9 cellular contexts compared by ENCODE assay signal in genomic region chr12:57487055-57487596, GRCh38. TPM values are rescaled to one million over a fixed set of nuclear protein-coding genes. Genes with fewer than 3 reads are reported as not detected.
DNase-seq lines count a peak whose midpoint lies in the region; ATAC-seq and TF ChIP-seq lines count a peak whose summit lies in the region.
"Had no signal": no experiment of that assay in that cellular context is flagged by ENCODE, and none has a peak within 500 bp of the region (broad histone marks: within the 10 kb centered on the region; RNA-seq: fewer than 3 reads in every experiment).

No MANE protein-coding gene starts in this region.

- H3K36me3 ChIP-seq in A673 (ENCODE audit: insufficient read depth, low read length, poor library complexity, severe bottlenecking): peaks cover 34% of the 10 kb centered on the region

- no TSS peak for BruUV-seq in A673 (replicated peaks; lab: Mats Ljungman, UMichigan)

- peak overlapping the region in 3 of 5 experiments; percentile 86 to 98 (median 89) for H3K27ac Mint-ChIP-seq in brain
- peak overlapping the region; percentile 88 to 92 for H3K27ac Mint-ChIP-seq in natural killer cell

- H3K4me3 ChIP-seq in A673 (ENCODE audit: low read depth, low read length, poor library complexity, severe bottlenecking) (peak overlapping the region; percentile 84), HL-60 (replicated peaks; ENCODE audit: insufficient read depth, low read length) (0 out of 2 replicates have a peak overlapping the region, but pooled peaks have one; percentile 4), lower leg skin (ENCODE audit: low read depth, poor library complexity, severe bottlenecking) (no peak overlapping the region)

- CTCF ChIA-PET in A673 (lab: Charles Lee): no interaction called here

- peaks cover 0 to 3% (median 0%) of the 10 kb centered on the region in 5 experiments for H3K9me3 Mint-ChIP-seq in brain
- no peaks in the 10 kb centered on the region for H3K9me3 Mint-ChIP-seq in natural killer cell

- H3K4me3 Mint-ChIP-seq in brain: peak overlapping the region in 4 of 5 experiments; percentile 90 to 98 (median 96)
- H3K4me3 Mint-ChIP-seq in natural killer cell: peak overlapping the region; percentile 92

- H3K4me1 Mint-ChIP-seq in brain (peaks cover 28% of the 10 kb centered on the region), natural killer cell (peaks cover 23 to 34% of the 10 kb centered on the region in 2 donors)

- TF ChIP-seq CTCF in A673 (conservative IDR thresholded peaks at IDR 0.05; ENCODE audit: low read depth, low read length) (no peak), HL-60 (IDR thresholded peaks at IDR 0.05; ENCODE audit: insufficient read depth, low read length) (no peak), brain (conservative IDR thresholded peaks at IDR 0.05) (no peak), natural killer cell (IDR thresholded peaks at IDR 0.05) (no peak), lower leg skin (IDR thresholded peaks at IDR 0.05) (no peak)

- POLR2A ChIA-PET in A673 (lab: Charles Lee; ENCODE audit: low non-redundant PET): interaction anchor here (0.8 kb wide), 1 partner anchor 12 kb away, joined by 8 read pairs; no protein-coding TSS in a partner anchor

- ATAC-seq in natural killer cell: no peak

- 88% methylated on average over 27 of the region's 27 CpGs for WGBS in lower leg skin, 2 donors

- H3K27ac ChIP-seq in A673 (ENCODE audit: low read depth, low read length, poor library complexity, severe bottlenecking): peak overlapping the region; percentile 37
- H3K27ac ChIP-seq in HL-60 (replicated peaks): peak overlapping the region; percentile 21; the same call in 1 of the 2 replicates

- peaks cover 9% of the 10 kb centered on the region for H3K4me1 ChIP-seq in A673 (ENCODE audit: insufficient read depth, low read length, poor library complexity, severe bottlenecking)

- no peak for TF ChIP-seq POLR2A in lower leg skin (IDR thresholded peaks at IDR 0.05)

- H3K27me3 ChIP-seq in A673 (replicated peaks; ENCODE audit: insufficient read depth, low read depth, low read length, poor library complexity) (no peaks in the 10 kb centered on the region), HL-60 (ENCODE audit: insufficient read depth, poor library complexity, severe bottlenecking) (no peaks in the 10 kb centered on the region)
- H3K27me3 ChIP-seq: cardiac muscle cell had no signal

- peaks cover 45% of the 10 kb centered on the region for H3K36me3 Mint-ChIP-seq in brain
- H3K36me3 Mint-ChIP-seq in natural killer cell: peaks cover 11% of the 10 kb centered on the region

- DNase-seq in A673 (ENCODE audit: low spot score) (no peak), HL-60 (ENCODE audit: low read depth in 1 of 2, low spot score in 1 of 2) (no peak), natural killer cell (no peak), NCI-H1105 (lab: John Stamatoyannopoulos, UW) (no peak), inferior parietal cortex (ENCODE audit: extremely low spot score) (no peak), lower leg skin (ENCODE audit: low spot score in 2 of 2) (no peak), GF-D8 (lab: John Stamatoyannopoulos, UW) (no peak)

- intact Hi-C loops in A673 (cut with micrococcal nuclease; ENCODE audit: unreplicated experiment) (no loop called here), natural killer cell (cut with micrococcal nuclease) (loop anchor here (1.0 to 2.0 kb wide), 2 partner anchors 8 to 36 kb away; partner anchors contain the start of genes ARHGAP9 and MBD6), lower leg skin (cut with DNase I; ENCODE audit: low total_unique reads) (no loop called here)

- no peaks in the 10 kb centered on the region for H3K9me3 ChIP-seq in A673 (ENCODE audit: low read depth, low read length, poor library complexity, severe bottlenecking)

- H3K27me3 Mint-ChIP-seq in brain (peaks cover 19% of the 10 kb centered on the region), natural killer cell (ENCODE audit: low read depth in 2 of 2) (no peaks in the 10 kb centered on the region)

RNA-seq across cellular contexts. Expression of gene MARS1, which starts 0.7 kb away (rescaled TPM):
- total RNA-seq in A673 (2021) (467 and 504 TPM in 2 replicates), natural killer cell (100 to 1,000 TPM; 200 to 237 (median 218) TPM), lower leg skin (100 to 1,000 TPM in 1 of 4 donors, 10 to 100 TPM in 3; 37.7 to 386 (median 51.4) TPM)
- polyA plus RNA-seq in brain (ENCODE audit: insufficient read depth, low read depth, low replicate concordance): 136 TPM

RNA-seq across cellular contexts. Expression of gene ARHGAP9, which starts 7.5 kb away (rescaled TPM):
- total RNA-seq in A673 (2021): 0.52 and 0.87 TPM in 2 replicates
- polyA plus RNA-seq in brain (ENCODE audit: insufficient read depth, low read depth, low replicate concordance): 7.6 TPM
- total RNA-seq in natural killer cell: 1,000 to 10,000 TPM in 2 of 3 donors, 100 to 1,000 TPM in 1; 558 to 1,091 (median 1,015) TPM
- total RNA-seq in lower leg skin: 1 to 10 TPM; 2.3 to 6.6 (median 3.1) TPM
- polyA plus RNA-seq: cardiac muscle cell had no signal

RNA-seq across cellular contexts. Expression of gene GLI1, which starts 27.5 kb away (rescaled TPM):
- total RNA-seq in A673 (2021): 22.4 and 22.6 TPM in 2 replicates
- polyA plus RNA-seq in brain (ENCODE audit: insufficient read depth, low read depth, low replicate concordance): 0.36 TPM
- 1 to 10 TPM in 1 of 3 donors, under 1 TPM in 2; 0.50 to 1.4 (median 0.99) TPM for total RNA-seq in natural killer cell
- total RNA-seq in lower leg skin: 10 to 100 TPM in 1 of 4 donors, 1 to 10 TPM in 1, under 1 TPM in 2; 0.19 to 13.4 (median 1.9) TPM

RNA-seq across cellular contexts. Expression of gene INHBE, which starts 32.0 kb away (rescaled TPM):
- total RNA-seq in A673 (2021): 0.62 and 0.94 TPM in 2 replicates
- polyA plus RNA-seq in brain (ENCODE audit: insufficient read depth, low read depth, low replicate concordance): 10.8 TPM
- not detected for total RNA-seq in natural killer cell
- total RNA-seq in lower leg skin: not detected

RNA-seq across cellular contexts. Expression of gene DDIT3, which starts 33.2 kb away (rescaled TPM):
- total RNA-seq in A673 (2021): 61.9 and 65.6 TPM in 2 replicates
- 24.9 TPM for polyA plus RNA-seq in brain (ENCODE audit: insufficient read depth, low read depth, low replicate concordance)
- 100 to 1,000 TPM; 117 to 318 (median 182) TPM for total RNA-seq in natural killer cell
- 10 to 100 TPM; 27.6 to 58.2 (median 41.6) TPM for total RNA-seq in lower leg skin

Comparison
In these comparisons a context has a peak if more than half of its experiments do, and no peak if none do; other contexts are left out.
1. RNA of gene ARHGAP9, which starts 7.5 kb away (total RNA-seq): 558 to 1,091 TPM in natural killer cell; 2.3 to 6.6 TPM in lower leg skin and 0.52 to 0.87 TPM in A673; every median in the first group is over 10 times any median in the second.